Comparison of ENCODE assay signal across 1 cellular context in genomic region chr6:42141603-42142117, GRCh38.
TF ChIP-seq lines count a peak whose summit lies in the region.

No MANE protein-coding gene starts in this region.

TF ChIP-seq in HepG2, 621 proteins besides CTCF, POLR2A, EP300 and RAD21 (continued from another document):
- TF ChIP-seq, protein P1, sequence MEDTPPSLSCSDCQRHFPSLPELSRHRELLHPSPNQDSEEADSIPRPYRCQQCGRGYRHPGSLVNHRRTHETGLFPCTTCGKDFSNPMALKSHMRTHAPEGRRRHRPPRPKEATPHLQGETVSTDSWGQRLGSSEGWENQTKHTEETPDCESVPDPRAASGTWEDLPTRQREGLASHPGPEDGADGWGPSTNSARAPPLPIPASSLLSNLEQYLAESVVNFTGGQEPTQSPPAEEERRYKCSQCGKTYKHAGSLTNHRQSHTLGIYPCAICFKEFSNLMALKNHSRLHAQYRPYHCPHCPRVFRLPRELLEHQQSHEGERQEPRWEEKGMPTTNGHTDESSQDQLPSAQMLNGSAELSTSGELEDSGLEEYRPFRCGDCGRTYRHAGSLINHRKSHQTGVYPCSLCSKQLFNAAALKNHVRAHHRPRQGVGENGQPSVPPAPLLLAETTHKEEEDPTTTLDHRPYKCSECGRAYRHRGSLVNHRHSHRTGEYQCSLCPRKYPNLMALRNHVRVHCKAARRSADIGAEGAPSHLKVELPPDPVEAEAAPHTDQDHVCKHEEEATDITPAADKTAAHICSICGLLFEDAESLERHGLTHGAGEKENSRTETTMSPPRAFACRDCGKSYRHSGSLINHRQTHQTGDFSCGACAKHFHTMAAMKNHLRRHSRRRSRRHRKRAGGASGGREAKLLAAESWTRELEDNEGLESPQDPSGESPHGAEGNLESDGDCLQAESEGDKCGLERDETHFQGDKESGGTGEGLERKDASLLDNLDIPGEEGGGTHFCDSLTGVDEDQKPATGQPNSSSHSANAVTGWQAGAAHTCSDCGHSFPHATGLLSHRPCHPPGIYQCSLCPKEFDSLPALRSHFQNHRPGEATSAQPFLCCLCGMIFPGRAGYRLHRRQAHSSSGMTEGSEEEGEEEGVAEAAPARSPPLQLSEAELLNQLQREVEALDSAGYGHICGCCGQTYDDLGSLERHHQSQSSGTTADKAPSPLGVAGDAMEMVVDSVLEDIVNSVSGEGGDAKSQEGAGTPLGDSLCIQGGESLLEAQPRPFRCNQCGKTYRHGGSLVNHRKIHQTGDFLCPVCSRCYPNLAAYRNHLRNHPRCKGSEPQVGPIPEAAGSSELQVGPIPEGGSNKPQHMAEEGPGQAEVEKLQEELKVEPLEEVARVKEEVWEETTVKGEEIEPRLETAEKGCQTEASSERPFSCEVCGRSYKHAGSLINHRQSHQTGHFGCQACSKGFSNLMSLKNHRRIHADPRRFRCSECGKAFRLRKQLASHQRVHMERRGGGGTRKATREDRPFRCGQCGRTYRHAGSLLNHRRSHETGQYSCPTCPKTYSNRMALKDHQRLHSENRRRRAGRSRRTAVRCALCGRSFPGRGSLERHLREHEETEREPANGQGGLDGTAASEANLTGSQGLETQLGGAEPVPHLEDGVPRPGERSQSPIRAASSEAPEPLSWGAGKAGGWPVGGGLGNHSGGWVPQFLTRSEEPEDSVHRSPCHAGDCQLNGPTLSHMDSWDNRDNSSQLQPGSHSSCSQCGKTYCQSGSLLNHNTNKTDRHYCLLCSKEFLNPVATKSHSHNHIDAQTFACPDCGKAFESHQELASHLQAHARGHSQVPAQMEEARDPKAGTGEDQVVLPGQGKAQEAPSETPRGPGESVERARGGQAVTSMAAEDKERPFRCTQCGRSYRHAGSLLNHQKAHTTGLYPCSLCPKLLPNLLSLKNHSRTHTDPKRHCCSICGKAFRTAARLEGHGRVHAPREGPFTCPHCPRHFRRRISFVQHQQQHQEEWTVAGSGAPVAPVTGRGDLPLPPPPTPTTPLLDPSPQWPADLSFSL (CRISPR knock-in tag; IDR thresholded peaks at IDR 0.05) = no peak
- TF ChIP-seq ZNF18 (CRISPR knock-in tag; IDR thresholded peaks at IDR 0.05; ENCODE audit: insufficient replicate concordance) (no peak), SP4 (CRISPR knock-in tag; IDR thresholded peaks at IDR 0.05) (no peak), NRL (CRISPR knock-in tag; IDR thresholded peaks at IDR 0.05; ENCODE audit: borderline replicate concordance) (peak; percentile 19; the same call in 1 of the 2 replicates), ZBTB44 (CRISPR knock-in tag; IDR thresholded peaks at IDR 0.05) (no peak), SALL2 (CRISPR knock-in tag; IDR thresholded peaks at IDR 0.05) (0 out of 2 replicates have a peak, but pooled peaks have one; percentile 29), KLF12 (CRISPR knock-in tag; IDR thresholded peaks at IDR 0.05; ENCODE audit: borderline replicate concordance) (no peak; the same call in 1 of the 2 replicates), ZMYM4 (CRISPR knock-in tag; IDR thresholded peaks at IDR 0.05) (no peak), SAP130 (CRISPR knock-in tag; IDR thresholded peaks at IDR 0.05; ENCODE audit: low read depth) (no peak), HOXA9 (CRISPR knock-in tag; IDR thresholded peaks at IDR 0.05; ENCODE audit: borderline replicate concordance) (no peak), HOXA7 (CRISPR knock-in tag; IDR thresholded peaks at IDR 0.05) (no peak), GATA4 (IDR thresholded peaks at IDR 0.05; ENCODE audit: borderline replicate concordance, low read depth) (no peak), RFX1 (IDR thresholded peaks at IDR 0.05) (no peak), MAFF (IDR thresholded peaks at IDR 0.05; ENCODE audit: low read depth, low read length) (no peak), MATR3 (CRISPR knock-in tag; IDR thresholded peaks at IDR 0.05) (no peak), KDM1A (CRISPR knock-in tag; IDR thresholded peaks at IDR 0.05) (no peak), DMAP1 (CRISPR knock-in tag; IDR thresholded peaks at IDR 0.05) (peak; percentile 19; the same call in 1 of the 2 replicates), NFIB (CRISPR knock-in tag; IDR thresholded peaks at IDR 0.05; ENCODE audit: borderline replicate concordance) (no peak), SRF (IDR thresholded peaks at IDR 0.05; ENCODE audit: low read depth, low read length) (no peak), ZNF605 (CRISPR knock-in tag; IDR thresholded peaks at IDR 0.05) (peak; percentile 38; the same call in 1 of the 2 replicates)
- TF ChIP-seq, protein P2, sequence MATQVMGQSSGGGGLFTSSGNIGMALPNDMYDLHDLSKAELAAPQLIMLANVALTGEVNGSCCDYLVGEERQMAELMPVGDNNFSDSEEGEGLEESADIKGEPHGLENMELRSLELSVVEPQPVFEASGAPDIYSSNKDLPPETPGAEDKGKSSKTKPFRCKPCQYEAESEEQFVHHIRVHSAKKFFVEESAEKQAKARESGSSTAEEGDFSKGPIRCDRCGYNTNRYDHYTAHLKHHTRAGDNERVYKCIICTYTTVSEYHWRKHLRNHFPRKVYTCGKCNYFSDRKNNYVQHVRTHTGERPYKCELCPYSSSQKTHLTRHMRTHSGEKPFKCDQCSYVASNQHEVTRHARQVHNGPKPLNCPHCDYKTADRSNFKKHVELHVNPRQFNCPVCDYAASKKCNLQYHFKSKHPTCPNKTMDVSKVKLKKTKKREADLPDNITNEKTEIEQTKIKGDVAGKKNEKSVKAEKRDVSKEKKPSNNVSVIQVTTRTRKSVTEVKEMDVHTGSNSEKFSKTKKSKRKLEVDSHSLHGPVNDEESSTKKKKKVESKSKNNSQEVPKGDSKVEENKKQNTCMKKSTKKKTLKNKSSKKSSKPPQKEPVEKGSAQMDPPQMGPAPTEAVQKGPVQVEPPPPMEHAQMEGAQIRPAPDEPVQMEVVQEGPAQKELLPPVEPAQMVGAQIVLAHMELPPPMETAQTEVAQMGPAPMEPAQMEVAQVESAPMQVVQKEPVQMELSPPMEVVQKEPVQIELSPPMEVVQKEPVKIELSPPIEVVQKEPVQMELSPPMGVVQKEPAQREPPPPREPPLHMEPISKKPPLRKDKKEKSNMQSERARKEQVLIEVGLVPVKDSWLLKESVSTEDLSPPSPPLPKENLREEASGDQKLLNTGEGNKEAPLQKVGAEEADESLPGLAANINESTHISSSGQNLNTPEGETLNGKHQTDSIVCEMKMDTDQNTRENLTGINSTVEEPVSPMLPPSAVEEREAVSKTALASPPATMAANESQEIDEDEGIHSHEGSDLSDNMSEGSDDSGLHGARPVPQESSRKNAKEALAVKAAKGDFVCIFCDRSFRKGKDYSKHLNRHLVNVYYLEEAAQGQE (IDR thresholded peaks at IDR 0.05; ENCODE audit: borderline replicate concordance in 1 of 2, low read depth in 1 of 2, low read length in 2 of 2) = no peak
- TF ChIP-seq, protein P3, sequence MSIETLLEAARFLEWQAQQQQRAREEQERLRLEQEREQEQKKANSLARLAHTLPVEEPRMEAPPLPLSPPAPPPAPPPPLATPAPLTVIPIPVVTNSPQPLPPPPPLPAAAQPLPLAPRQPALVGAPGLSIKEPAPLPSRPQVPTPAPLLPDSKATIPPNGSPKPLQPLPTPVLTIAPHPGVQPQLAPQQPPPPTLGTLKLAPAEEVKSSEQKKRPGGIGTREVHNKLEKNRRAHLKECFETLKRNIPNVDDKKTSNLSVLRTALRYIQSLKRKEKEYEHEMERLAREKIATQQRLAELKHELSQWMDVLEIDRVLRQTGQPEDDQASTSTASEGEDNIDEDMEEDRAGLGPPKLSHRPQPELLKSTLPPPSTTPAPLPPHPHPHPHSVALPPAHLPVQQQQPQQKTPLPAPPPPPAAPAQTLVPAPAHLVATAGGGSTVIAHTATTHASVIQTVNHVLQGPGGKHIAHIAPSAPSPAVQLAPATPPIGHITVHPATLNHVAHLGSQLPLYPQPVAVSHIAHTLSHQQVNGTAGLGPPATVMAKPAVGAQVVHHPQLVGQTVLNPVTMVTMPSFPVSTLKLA (IDR thresholded peaks at IDR 0.05) = 0 out of 2 replicates have a peak, but pooled peaks have one; percentile 7
